Comparison of ENCODE assay signal across 23 cellular contexts in genomic region chr20:17488916-17489600, GRCh38. TPM values are rescaled to one million over a fixed set of nuclear protein-coding genes. Genes with fewer than 3 reads are reported as not detected.
DNase-seq lines count a peak whose midpoint lies in the region; ATAC-seq and TF ChIP-seq lines count a peak whose summit lies in the region.
"Had no signal": no experiment of that assay in that cellular context is flagged by ENCODE, and none has a peak within 500 bp of the region (broad histone marks: within the 10 kb centered on the region; RNA-seq: fewer than 3 reads in every experiment).

No MANE protein-coding gene starts in this region.

- no peaks in the 10 kb centered on the region for H4K20me1 ChIP-seq in BLaER1
- H4K20me1 ChIP-seq: BLaER1 treated with 17β-estradiol and CSF1 and Interleukin-3, amounts not matched to agents 10 nM and 100 nM had no signal

- POLR2A ChIA-PET in HEK293T (lab: Yijun Ruan, JAX): no interaction called here

- peaks cover 19% of the 10 kb centered on the region for H3K27me3 Mint-ChIP-seq in activated CD8-positive, alpha-beta memory T cell treated with anti-CD3 and anti-CD28 coated beads, Interleukin-2, amount 10 ng/mL, durations not matched to agents 7 days and 5 days
- peaks cover 38% of the 10 kb centered on the region for H3K27me3 Mint-ChIP-seq in osteocyte (ENCODE audit: unreplicated experiment)

- no peaks in the 10 kb centered on the region for H3K9me3 ChIP-seq in BLaER1
- H3K9me3 ChIP-seq: A549 had no signal

- no peak overlapping the region for H3K9ac ChIP-seq in BLaER1
- H3K9ac ChIP-seq: BLaER1 treated with 17β-estradiol and CSF1 and Interleukin-3, amounts not matched to agents 10 nM and 100 nM; GM23248 had no signal

- H3K4me2 ChIP-seq in BLaER1: 0 out of 2 replicates have a peak overlapping the region, but pooled peaks have one; percentile 17
- H3K4me2 ChIP-seq: A549 had no signal

- H3K27ac Mint-ChIP-seq in activated CD8-positive, alpha-beta memory T cell treated with anti-CD3 and anti-CD28 coated beads, Interleukin-2, amount 10 ng/mL, durations not matched to agents 7 days and 5 days: no peak overlapping the region
- H3K27ac Mint-ChIP-seq in osteocyte (ENCODE audit: unreplicated experiment): no peak overlapping the region
- H3K27ac Mint-ChIP-seq: B cell; CD14-positive monocyte; CD4-positive, alpha-beta T cell had no signal

- no peak overlapping the region for H3K4me3 Mint-ChIP-seq in activated CD8-positive, alpha-beta memory T cell treated with anti-CD3 and anti-CD28 coated beads, Interleukin-2, amount 10 ng/mL, durations not matched to agents 7 days and 5 days
- no peak overlapping the region for H3K4me3 Mint-ChIP-seq in osteocyte (ENCODE audit: unreplicated experiment)
- H3K4me3 Mint-ChIP-seq: B cell; CD14-positive monocyte; CD4-positive, alpha-beta T cell; CD8-positive, alpha-beta memory T cell had no signal

- no peaks in the 10 kb centered on the region for H3K27me3 ChIP-seq in BLaER1
- H3K27me3 ChIP-seq: BLaER1 treated with 17β-estradiol and CSF1 and Interleukin-3, amounts not matched to agents 10 nM and 100 nM had no signal

- peaks cover 7% of the 10 kb centered on the region; the same call in 1 of the 2 replicates for H3K4me1 ChIP-seq in BLaER1
- H3K4me1 ChIP-seq: A549 had no signal

- H3K36me3 Mint-ChIP-seq in activated CD8-positive, alpha-beta memory T cell treated with anti-CD3 and anti-CD28 coated beads, Interleukin-2, amount 10 ng/mL, durations not matched to agents 7 days and 5 days: no peaks in the 10 kb centered on the region
- peaks cover 2% of the 10 kb centered on the region for H3K36me3 Mint-ChIP-seq in osteocyte (ENCODE audit: unreplicated experiment)
- H3K36me3 Mint-ChIP-seq: CD14-positive monocyte had no signal

- no peak for TF ChIP-seq CTCF in osteocyte (IDR thresholded peaks at IDR 0.05)

- H3K4me1 Mint-ChIP-seq in activated CD8-positive, alpha-beta memory T cell treated with anti-CD3 and anti-CD28 coated beads, Interleukin-2, amount 10 ng/mL, durations not matched to agents 7 days and 5 days: no peaks in the 10 kb centered on the region
- H3K4me1 Mint-ChIP-seq in osteocyte (ENCODE audit: unreplicated experiment): no peaks in the 10 kb centered on the region
- H3K4me1 Mint-ChIP-seq: B cell; CD14-positive monocyte; CD8-positive, alpha-beta memory T cell had no signal

- ATAC-seq in activated CD8-positive, alpha-beta memory T cell treated with anti-CD3 and anti-CD28 coated beads, Interleukin-2, amount 10 ng/mL, durations not matched to agents 7 days and 5 days: no peak
- no peak for ATAC-seq in GM18520 (IDR thresholded peaks at IDR 0.05; ENCODE audit: unreplicated experiment)
- ATAC-seq in HG03135 (IDR thresholded peaks at IDR 0.05; ENCODE audit: unreplicated experiment): no peak
- ATAC-seq: A549, GM12878 had no signal

- no peaks in the 10 kb centered on the region for H3K9me3 Mint-ChIP-seq in activated CD8-positive, alpha-beta memory T cell treated with anti-CD3 and anti-CD28 coated beads, Interleukin-2, amount 10 ng/mL, durations not matched to agents 7 days and 5 days (ENCODE audit: low read depth)
- H3K9me3 Mint-ChIP-seq in osteocyte (ENCODE audit: unreplicated experiment): peaks cover 5% of the 10 kb centered on the region
- H3K9me3 Mint-ChIP-seq: CD4-positive, alpha-beta T cell; CD8-positive, alpha-beta memory T cell had no signal

- no peak overlapping the region for H3K27ac ChIP-seq in BLaER1
- H3K27ac ChIP-seq: A549; BLaER1 treated with 17β-estradiol and CSF1 and Interleukin-3, amounts not matched to agents 10 nM and 100 nM; GM23248 had no signal

- no peaks in the 10 kb centered on the region for H3K36me3 ChIP-seq in BLaER1
- H3K36me3 ChIP-seq: BLaER1 treated with 17β-estradiol and CSF1 and Interleukin-3, amounts not matched to agents 10 nM and 100 nM had no signal

- DNase-seq in activated CD8-positive, alpha-beta memory T cell treated with anti-CD3 and anti-CD28 coated beads, Interleukin-2, amount 50 U/mL, for 48 hours: peak; percentile 25
- DNase-seq in activated CD8-positive, alpha-beta memory T cell treated with anti-CD3 and anti-CD28 coated beads, Interleukin-2, amount 10 ng/mL, durations not matched to agents 7 days and 5 days: no peak
- peak; percentile 29 for DNase-seq in islet precursor cell
- DNase-seq in osteocyte (ENCODE audit: extremely low spot score, unreplicated experiment): peak; percentile 56
- DNase-seq in HEK293T (ENCODE audit: extremely low spot score): no peak
- DNase-seq: 8988T; CD4-positive, alpha-beta T cell; CD8-positive, alpha-beta memory T cell; DMS 273 treated with DMSO at 0.1 percent for 48 hours; DMS79; EL; GDM1; GM23248; H7; HCEC 1CT had no signal

- no peak overlapping the region for H3K4me3 ChIP-seq in BLaER1
- H3K4me3 ChIP-seq: A549; BLaER1 treated with 17β-estradiol and CSF1 and Interleukin-3, amounts not matched to agents 10 nM and 100 nM; GM12878; GM23248 had no signal

- CTCF ChIA-PET in activated CD8-positive, alpha-beta memory T cell treated with anti-CD3 and anti-CD28 coated beads, Interleukin-2, amount 10 ng/mL, durations not matched to agents 7 days and 5 days (lab: Charles Lee): no interaction called here
- CTCF ChIA-PET in HEK293T (lab: Yijun Ruan, JAX): no interaction called here

TF ChIP-seq in HEK293T, 16 proteins besides CTCF, POLR2A, EP300 and RAD21:
- TF ChIP-seq ARNT (IDR thresholded peaks at IDR 0.05): no peak
- TF ChIP-seq PKNOX1 (IDR thresholded peaks at IDR 0.05): no peak
- TF ChIP-seq ZNF384 (IDR thresholded peaks at IDR 0.05): no peak
- TF ChIP-seq FOXA1 (IDR thresholded peaks at IDR 0.05): no peak
- TF ChIP-seq NFRKB (IDR thresholded peaks at IDR 0.05): no peak
- TF ChIP-seq HDGF (IDR thresholded peaks at IDR 0.05; ENCODE audit: borderline replicate concordance): no peak
- no peak for TF ChIP-seq ELF4 (IDR thresholded peaks at IDR 0.05)
- TF ChIP-seq LEF1 (IDR thresholded peaks at IDR 0.05; ENCODE audit: borderline replicate concordance): no peak
- no peak for TF ChIP-seq L3MBTL2 (conservative IDR thresholded peaks at IDR 0.05)
- no peak for TF ChIP-seq FOXM1 (IDR thresholded peaks at IDR 0.05; ENCODE audit: borderline replicate concordance)
- no peak for TF ChIP-seq TARDBP (IDR thresholded peaks at IDR 0.05)
- TF ChIP-seq SP1 (IDR thresholded peaks at IDR 0.05): no peak
- no peak for TF ChIP-seq CTBP1 (IDR thresholded peaks at IDR 0.05; ENCODE audit: borderline replicate concordance)
- TF ChIP-seq BHLHE40 (IDR thresholded peaks at IDR 0.05; ENCODE audit: borderline replicate concordance): no peak
- no peak for TF ChIP-seq SUZ12 (IDR thresholded peaks at IDR 0.05)
- no peak for TF ChIP-seq FOXK2 (IDR thresholded peaks at IDR 0.05)

RNA-seq across cellular contexts. Expression of gene BFSP1, which starts 42.1 kb away (rescaled TPM):
- 1 to 10 TPM; 1.7 to 3.2 TPM for total RNA-seq in activated CD8-positive, alpha-beta memory T cell treated with anti-CD3 and anti-CD28 coated beads, Interleukin-2, amount 10 ng/mL, durations not matched to agents 7 days and 5 days
- total RNA-seq in osteocyte: 12.6 and 13.8 TPM in 2 replicates
- total RNA-seq: B cell had no signal

Comparison
In these comparisons a context has a peak if more than half of its experiments do, and no peak if none do; other contexts are left out.
1. DNase-seq: peak in activated CD8-positive, alpha-beta memory T cell treated with anti-CD3 and anti-CD28 coated beads, Interleukin-2, amount 50 U/mL, for 48 hours (single experiment), islet precursor cell (single experiment) and osteocyte (single experiment); none in activated CD8-positive, alpha-beta memory T cell treated with anti-CD3 and anti-CD28 coated beads, Interleukin-2, amount 10 ng/mL, durations not matched to agents 7 days and 5 days (single experiment) and HEK293T (single experiment).